9 cellular contexts compared by ENCODE assay signal in genomic region chr6:41559655-41560439, GRCh38. TPM values are rescaled to one million over a fixed set of nuclear protein-coding genes. Genes with fewer than 3 reads are reported as not detected.
A peak's percentile ranks its signal among the peaks of the same experiment; 100 is the strongest.
DNase-seq lines count a peak whose midpoint lies in the region; ATAC-seq, FAIRE-seq and TF ChIP-seq lines count a peak whose summit lies in the region.
"Had no signal": no experiment of that assay in that cellular context is flagged by ENCODE, and none has a peak within 500 bp of the region (broad histone marks: within the 10 kb centered on the region; RNA-seq: fewer than 3 reads in every experiment).

No MANE protein-coding gene starts in this region.

- H3K4me1 ChIP-seq in Peyer's patch (peaks cover 0 to 4% (median 0%) of the 10 kb centered on the region in 4 donors), sigmoid colon (peaks cover 0 to 52% (median 28%) of the 10 kb centered on the region in 4 donors)

- no peak for TF ChIP-seq EP300 in sigmoid colon (IDR thresholded peaks at IDR 0.05)

- TF ChIP-seq POLR2A in Peyer's patch (IDR thresholded peaks at IDR 0.05) (no peak), sigmoid colon (IDR thresholded peaks at IDR 0.05) (no peak)

- peak; percentile 44 for FAIRE-seq in GM19239 (lab: Jason Lieb, UNC)

- no peaks in the 10 kb centered on the region for H3K36me3 ChIP-seq in Peyer's patch
- no peaks in the 10 kb centered on the region for H3K36me3 ChIP-seq in sigmoid colon

- H3K27me3 ChIP-seq in Peyer's patch (no peaks in the 10 kb centered on the region), sigmoid colon (no peaks in the 10 kb centered on the region)

- intact Hi-C loops in sigmoid colon (cut with DNase I) = no loop called here

- no peak for TF ChIP-seq CTCF in Peyer's patch (IDR thresholded peaks at IDR 0.05)
- no peak for TF ChIP-seq CTCF in glutamatergic neuron (IDR thresholded peaks at IDR 0.05; ENCODE audit: partially characterized antibody, unreplicated experiment)
- TF ChIP-seq CTCF in sigmoid colon (IDR thresholded peaks at IDR 0.05) = no peak

- no peaks in the 10 kb centered on the region for H3K36me3 Mint-ChIP-seq in glutamatergic neuron (ENCODE audit: unreplicated experiment)

- peak overlapping the region; percentile 37 to 51 (median 48) for H3K4me3 ChIP-seq in Peyer's patch
- H3K4me3 ChIP-seq in sigmoid colon = peak overlapping the region in 3 of 4 donors; percentile 29 to 51 (median 46)

- no peak overlapping the region for H3K27ac Mint-ChIP-seq in glutamatergic neuron (ENCODE audit: unreplicated experiment)

- peaks cover 21% of the 10 kb centered on the region for H3K4me1 Mint-ChIP-seq in glutamatergic neuron (ENCODE audit: low read depth, unreplicated experiment)

- ATAC-seq in HG03175 (IDR thresholded peaks at IDR 0.05; ENCODE audit: unreplicated experiment) (no peak), GM18868 (IDR thresholded peaks at IDR 0.05; ENCODE audit: unreplicated experiment) (no peak)

- peak overlapping the region in 1 of 4 donors; percentile 65 for H3K27ac ChIP-seq in Peyer's patch
- H3K27ac ChIP-seq in sigmoid colon = peak overlapping the region in 2 of 4 donors; percentile 55 to 66

- H3K9me3 Mint-ChIP-seq in glutamatergic neuron (ENCODE audit: unreplicated experiment) = no peaks in the 10 kb centered on the region

- peaks cover 5% of the 10 kb centered on the region for H3K27me3 Mint-ChIP-seq in glutamatergic neuron (ENCODE audit: unreplicated experiment)

- 75 to 90% methylated on average over 7 of the region's 7 CpGs for WGBS in sigmoid colon, 2 donors

- no peak for DNase-seq in GM19239 (ENCODE audit: insufficient read length, low spot score)
- no peak for DNase-seq in Peyer's patch
- DNase-seq in glutamatergic neuron = no peak
- DNase-seq in sigmoid colon = no peak
- no peak for DNase-seq in NCI-H1436 (lab: John Stamatoyannopoulos, UW)
- no peak for DNase-seq in amniotic stem cell (lab: John Stamatoyannopoulos, UW)
- DNase-seq: cerebellar nuclear complex had no signal

- peak overlapping the region; percentile 78 for H3K4me3 Mint-ChIP-seq in glutamatergic neuron (ENCODE audit: unreplicated experiment)

- no peaks in the 10 kb centered on the region for H3K9me3 ChIP-seq in Peyer's patch
- no peaks in the 10 kb centered on the region for H3K9me3 ChIP-seq in sigmoid colon

RNA-seq across cellular contexts. Expression of gene FOXP4, which starts 13.7 kb away (rescaled TPM):
- total RNA-seq in Peyer's patch (10 to 100 TPM; 13.2 to 36.5 (median 20.0) TPM), glutamatergic neuron (ENCODE audit: unreplicated experiment) (27.9 TPM), sigmoid colon (10 to 100 TPM in 1 of 4 donors, 1 to 10 TPM in 3; 4.1 to 14.1 (median 5.8) TPM)
- polyA plus RNA-seq in sigmoid colon = 10 to 100 TPM; 12.7 to 19.5 (median 15.6) TPM
